ENCODE assay signal across 7 cellular contexts in the genomic region with DNA sequence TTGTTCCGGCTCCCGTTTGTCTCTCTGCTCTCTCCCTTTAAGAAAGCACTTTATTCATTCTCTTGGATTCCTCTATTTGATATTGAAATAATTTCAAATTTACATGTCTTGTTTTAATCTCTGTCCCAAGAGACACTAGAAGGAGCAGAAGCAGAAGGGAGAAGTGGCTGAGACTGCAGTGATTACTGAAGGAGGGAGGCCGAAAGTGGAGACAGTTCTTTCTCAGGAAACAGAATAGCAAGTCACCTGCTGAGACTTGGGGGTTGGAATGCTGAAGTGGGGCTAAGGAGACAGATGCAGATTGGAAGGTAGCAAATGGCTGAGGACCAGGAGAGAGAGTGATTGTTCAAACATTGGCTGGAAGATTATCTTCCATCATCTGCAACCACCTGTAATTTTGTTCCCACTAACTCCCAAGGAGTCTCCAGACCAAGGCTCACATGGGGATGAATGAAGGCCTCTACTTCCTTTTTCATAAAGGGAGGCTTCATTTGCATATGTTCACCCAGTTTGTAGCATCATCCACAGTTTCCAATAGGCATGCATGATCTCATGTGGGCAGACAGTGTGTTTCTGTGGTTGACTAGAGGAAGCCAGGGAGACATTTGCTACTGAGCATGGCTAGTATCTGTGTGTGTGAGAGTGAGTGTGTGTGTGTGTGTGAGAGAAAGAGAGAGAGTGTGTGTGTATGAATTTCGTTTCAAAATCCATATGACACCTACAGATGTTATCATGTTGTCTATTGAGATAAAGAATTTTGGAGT. TPM values are rescaled to one million over a fixed set of nuclear protein-coding genes. Genes with fewer than 3 reads are reported as not detected.
DNase-seq lines count a peak whose midpoint lies in the region; ATAC-seq, FAIRE-seq and TF ChIP-seq lines count a peak whose summit lies in the region.

No MANE protein-coding gene starts in this region.

- H3K4me3 ChIP-seq in small intestine (ENCODE audit: low read depth in 1 of 2, low read length in 2 of 2) (no peak overlapping the region), right lobe of liver (no peak overlapping the region), heart left ventricle (no peak overlapping the region)

- H3K27me3 ChIP-seq in small intestine (ENCODE audit: control insufficient read depth in 2 of 2, insufficient read depth in 2 of 2, low read length in 2 of 2) (no peaks in the 10 kb centered on the region), right lobe of liver (no peaks in the 10 kb centered on the region), heart left ventricle (no peaks in the 10 kb centered on the region)

- peaks cover 18% of the 10 kb centered on the region for H3K4me1 Mint-ChIP-seq in T-helper 17 cell

- H3K4me3 Mint-ChIP-seq in T-helper 17 cell, result peak overlapping the region; percentile 58

- no peaks in the 10 kb centered on the region for H3K4me1 ChIP-seq in small intestine (ENCODE audit: control insufficient read depth in 2 of 2, insufficient read depth in 1 of 2, low read depth in 1 of 2, low read length in 1 of 2)
- no peaks in the 10 kb centered on the region for H3K4me1 ChIP-seq in right lobe of liver
- H3K4me1 ChIP-seq in heart left ventricle, result peaks cover 0 to 5% (median 0%) of the 10 kb centered on the region in 12 donors

- DNase-seq in T-helper 17 cell (no peak), small intestine (peak; percentile 70), hypothalamus (lab: John Stamatoyannopoulos, UW) (no peak), right lobe of liver (no peak), heart left ventricle (no peak)

- H3K27ac ChIP-seq in small intestine (ENCODE audit: low read depth in 1 of 2, low read length in 1 of 2) (peak overlapping the region in 1 of 2 donors; percentile 48), right lobe of liver (no peak overlapping the region), heart left ventricle (no peak overlapping the region)

- no peak for FAIRE-seq in small intestine (lab: Jason Lieb, UNC)

- ATAC-seq in GM18873 (IDR thresholded peaks at IDR 0.05; ENCODE audit: low FRiP score, unreplicated experiment), result peak; percentile 68
- peak; percentile 84 for ATAC-seq in HG02981 (IDR thresholded peaks at IDR 0.05; ENCODE audit: unreplicated experiment)
- peak; percentile 91 for ATAC-seq in T-helper 17 cell
- no peak for ATAC-seq in right lobe of liver
- ATAC-seq in heart left ventricle, result no peak

- H3K36me3 Mint-ChIP-seq in T-helper 17 cell (ENCODE audit: low read depth), result no peaks in the 10 kb centered on the region

- H3K9me3 ChIP-seq in T-helper 17 cell (ENCODE audit: control insufficient read depth, low read length, poor library complexity, severe bottlenecking) (no peaks in the 10 kb centered on the region), small intestine (ENCODE audit: control insufficient read depth, low read depth) (no peaks in the 10 kb centered on the region), right lobe of liver (no peaks in the 10 kb centered on the region), heart left ventricle (no peaks in the 10 kb centered on the region)

- H3K36me3 ChIP-seq in small intestine (ENCODE audit: control insufficient read depth in 2 of 2, insufficient read depth in 2 of 2, low read length in 2 of 2) (no peaks in the 10 kb centered on the region), right lobe of liver (no peaks in the 10 kb centered on the region), heart left ventricle (peaks cover 0 to 23% (median 0%) of the 10 kb centered on the region in 9 donors)

- intact Hi-C loops in right lobe of liver (cut with DNase I), result no loop called here
- intact Hi-C loops in heart left ventricle (cut with DNase I), result loop anchor here in 2 of 10 donors (5.0 to 10.0 kb wide), 3 partner anchors 66 to 356 kb away; a partner anchor contains a TSS

- TF ChIP-seq POLR2A in right lobe of liver (IDR thresholded peaks at IDR 0.05) (no peak), heart left ventricle (IDR thresholded peaks at IDR 0.05) (no peak)

- H3K27ac Mint-ChIP-seq in T-helper 17 cell, result peak overlapping the region; percentile 87

- H3K27me3 Mint-ChIP-seq in T-helper 17 cell, result peaks cover 6% of the 10 kb centered on the region

- 71 to 77% (median 74%) methylated on average over 4 of the region's 4 CpGs for WGBS in small intestine, 3 donors
- WGBS in right lobe of liver (ENCODE audit: insufficient coverage, low coverage, low lambda C conversion rate, missing lambda C conversion rate), result 71% methylated on average over 4 of the region's 4 CpGs
- WGBS in heart left ventricle, 4 donors, result 77 to 90% (median 80%) methylated on average over 4 of the region's 4 CpGs

- TF ChIP-seq CTCF in right lobe of liver (IDR thresholded peaks at IDR 0.05) (no peak), heart left ventricle (IDR thresholded peaks at IDR 0.05) (no peak)

RNA-seq across cellular contexts. Expression of a gene that starts 24.0 kb away (rescaled TPM):
- not detected for total RNA-seq in T-helper 17 cell
- polyA plus RNA-seq in small intestine, result 1 to 10 TPM in 1 of 3 donors, under 1 TPM in 2; 0.22 to 6.0 (median 0.81) TPM
- total RNA-seq in right lobe of liver, result 1 to 10 TPM in 4 of 6 experiments, under 1 TPM in 2; 0.19 to 3.6 (median 2.0) TPM
- 10 to 100 TPM in 1 of 9 donors, 1 to 10 TPM in 8; 2.5 to 10.6 (median 3.1) TPM for total RNA-seq in heart left ventricle
- polyA plus RNA-seq in heart left ventricle, result 1 to 10 TPM; 1.6 to 3.0 TPM

RNA-seq across cellular contexts. Expression of a gene that starts 33.7 kb away (rescaled TPM):
- total RNA-seq in T-helper 17 cell, result 1 to 10 TPM; 1.9 to 2.4 TPM
- polyA plus RNA-seq in small intestine, result 10 to 100 TPM; 11.3 to 13.9 (median 13.0) TPM
- 1 to 10 TPM in 3 of 6 experiments, under 1 TPM in 3; 0.30 to 2.8 (median 1.3) TPM for total RNA-seq in right lobe of liver
- total RNA-seq in heart left ventricle, result 1 to 10 TPM in 8 of 9 donors, under 1 TPM in 1; 0.70 to 8.1 (median 1.7) TPM
- polyA plus RNA-seq in heart left ventricle, result 1 to 10 TPM; 1.1 to 1.9 TPM

RNA-seq across cellular contexts. Expression of a gene that starts 57.1 kb away (rescaled TPM):
- total RNA-seq in T-helper 17 cell (not detected), right lobe of liver (10 to 100 TPM; 12.2 to 29.0 (median 20.9) TPM), heart left ventricle (not detected)
- polyA plus RNA-seq in small intestine (not detected), heart left ventricle (not detected)

Comparison
In these comparisons a context has a peak if more than half of its experiments do, and no peak if none do; other contexts are left out.
1. ATAC-seq: peak in GM18873 (single experiment), HG02981 (single experiment) and T-helper 17 cell (single experiment); none in right lobe of liver (0 of 4) and heart left ventricle (0 of 4).